ENCODE assay signal across 8 cellular contexts in the genomic region with DNA sequence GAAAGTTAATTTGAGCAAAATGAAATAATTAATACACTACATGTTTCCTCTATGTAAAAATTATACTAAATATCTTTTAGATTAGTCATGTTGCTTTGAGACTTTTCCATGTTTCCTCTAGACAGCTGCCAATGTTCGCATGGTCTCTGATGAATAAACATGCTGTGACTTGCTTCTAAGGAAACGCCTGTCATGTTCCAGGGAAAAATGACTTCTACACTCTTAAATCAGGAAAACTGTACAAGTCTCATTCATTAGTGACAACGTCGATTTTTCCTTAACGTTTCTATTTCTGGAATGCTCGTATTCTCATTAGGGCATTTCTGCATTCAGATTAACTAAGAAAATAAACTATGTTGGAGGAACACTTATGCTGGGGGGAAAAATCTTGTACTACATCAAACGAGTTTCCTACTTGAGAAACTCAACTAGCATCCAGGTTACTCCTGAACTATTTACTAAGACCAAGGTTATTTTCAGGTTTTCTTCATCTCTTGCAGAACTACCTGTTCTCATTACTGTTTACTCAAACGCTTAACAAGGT. TPM values are rescaled to one million over a fixed set of nuclear protein-coding genes. Genes with fewer than 3 reads are reported as not detected.
A peak's percentile ranks its signal among the peaks of the same experiment; 100 is the strongest.
DNase-seq lines count a peak whose midpoint lies in the region; FAIRE-seq and TF ChIP-seq lines count a peak whose summit lies in the region.

No MANE protein-coding gene starts in this region.

- H4K20me1 ChIP-seq in OCI-LY3 (ENCODE audit: insufficient read depth, low read length) = no peaks in the 10 kb centered on the region

- H3K4me3 ChIP-seq in OCI-LY3 (ENCODE audit: low read length) (peak overlapping the region; percentile 95), fibroblast of mammary gland (ENCODE audit: control insufficient read depth, low read depth, low read length) (no peak overlapping the region), rectal smooth muscle tissue (ENCODE audit: low read length) (peak overlapping the region; percentile 63)

- CTCF ChIA-PET in GM10248 (lab: Yijun Ruan, JAX) = no interaction called here

- H3K79me2 ChIP-seq in OCI-LY3 (ENCODE audit: low read length) = peaks cover 11% of the 10 kb centered on the region

- H3K27me3 ChIP-seq in OCI-LY3 (ENCODE audit: low read depth, low read length) (no peaks in the 10 kb centered on the region), rectal smooth muscle tissue (ENCODE audit: control insufficient read depth, insufficient read depth, low read length) (no peaks in the 10 kb centered on the region)

- H3K9ac ChIP-seq in OCI-LY3 (ENCODE audit: low read length) = no peak overlapping the region
- no peak overlapping the region for H3K9ac ChIP-seq in rectal smooth muscle tissue (ENCODE audit: low read length)

- no peaks in the 10 kb centered on the region for H3K9me3 ChIP-seq in OCI-LY3 (ENCODE audit: insufficient read depth, low read length)

- no peak for FAIRE-seq in GM12891 (lab: Jason Lieb, UNC)

- H3K36me3 ChIP-seq in OCI-LY3 (replicated peaks; ENCODE audit: low read depth, low read length) = no peaks in the 10 kb centered on the region
- H3K36me3 ChIP-seq in rectal smooth muscle tissue (ENCODE audit: control insufficient read depth, insufficient read depth, low read length) = no peaks in the 10 kb centered on the region

- H3K4me2 ChIP-seq in OCI-LY3 (ENCODE audit: low read length) = peak overlapping the region; percentile 98

- no peak overlapping the region for H3K27ac ChIP-seq in OCI-LY3 (ENCODE audit: low read length)
- peak overlapping the region; percentile 83 for H3K27ac ChIP-seq in rectal smooth muscle tissue (ENCODE audit: low read depth, low read length)

- TF ChIP-seq CTCF in OCI-LY3 (IDR thresholded peaks at IDR 0.05; ENCODE audit: low read depth, low read length) = no peak
- no peak for TF ChIP-seq CTCF in fibroblast of mammary gland (conservative IDR thresholded peaks at IDR 0.05; ENCODE audit: control insufficient read depth, insufficient read depth, low read depth, low read length)
- TF ChIP-seq CTCF in GM10248 (IDR thresholded peaks at IDR 0.05; ENCODE audit: control extremely low read depth, extremely low read depth, low read depth, missing control alignments) = no peak

- H2AFZ ChIP-seq in OCI-LY3 (ENCODE audit: low read depth, low read length) = 0 out of 2 replicates have a peak overlapping the region, but pooled peaks have one; percentile 62

- DNase-seq in DMS53 treated with DMSO at 0.1 percent for 48 hours (lab: John Stamatoyannopoulos, UW; ENCODE audit: unreplicated experiment) = peak; percentile 50
- DNase-seq in fibroblast of mammary gland (ENCODE audit: low read depth) = peak; percentile 54
- DNase-seq in DMS114 treated with DMSO at 0.1 percent for 48 hours (lab: John Stamatoyannopoulos, UW; ENCODE audit: unreplicated experiment) = no peak
- no peak for DNase-seq in GM10248 (ENCODE audit: extremely low spot score)
- DNase-seq in activated CD4-positive, alpha-beta T cell treated with anti-CD3 and anti-CD28 coated beads for 4 hours = no peak
- no peak for DNase-seq in GM12891 (ENCODE audit: insufficient read length, low spot score)

- H3K4me1 ChIP-seq in OCI-LY3 (ENCODE audit: low read length) = peaks cover 31% of the 10 kb centered on the region
- H3K4me1 ChIP-seq in rectal smooth muscle tissue (ENCODE audit: control insufficient read depth, insufficient read depth, low read length) = no peaks in the 10 kb centered on the region

- TF ChIP-seq POLR2A in GM12891 (IDR thresholded peaks at IDR 0.05; ENCODE audit: low read depth, low read length) = no peak

- POLR2A ChIA-PET in GM10248 (lab: Yijun Ruan, JAX) = no interaction called here

TF ChIP-seq in GM12891, 5 proteins besides CTCF, POLR2A, EP300 and RAD21:
- TF ChIP-seq POU2F2 (IDR thresholded peaks at IDR 0.05; ENCODE audit: low read depth, low read length) (no peak), SPI1 (IDR thresholded peaks at IDR 0.05; ENCODE audit: low read depth, low read length) (no peak), POLR2AphosphoS5 (IDR thresholded peaks at IDR 0.05; ENCODE audit: low read depth, low read length) (no peak), TAF1 (IDR thresholded peaks at IDR 0.05; ENCODE audit: low read depth, low read length) (no peak), PAX5 (IDR thresholded peaks at IDR 0.05; ENCODE audit: insufficient read depth, low read length, severe bottlenecking) (no peak)

RNA-seq across cellular contexts. Expression of a gene that starts 1.6 kb away (rescaled TPM):
- not detected for polyA plus RNA-seq in GM12891 (2012; ENCODE audit: low read depth, missing spikeins)

Comparison
In these comparisons a context has a peak if more than half of its experiments do, and no peak if none do; other contexts are left out.
1. DNase-seq: peak in DMS53 treated with DMSO at 0.1 percent for 48 hours (single experiment) and fibroblast of mammary gland (single experiment); none in DMS114 treated with DMSO at 0.1 percent for 48 hours (single experiment), GM10248 (single experiment), activated CD4-positive, alpha-beta T cell treated with anti-CD3 and anti-CD28 coated beads for 4 hours (0 of 2) and GM12891 (single experiment).